Comparison of ENCODE assay signal across 9 cellular contexts in the genomic region with DNA sequence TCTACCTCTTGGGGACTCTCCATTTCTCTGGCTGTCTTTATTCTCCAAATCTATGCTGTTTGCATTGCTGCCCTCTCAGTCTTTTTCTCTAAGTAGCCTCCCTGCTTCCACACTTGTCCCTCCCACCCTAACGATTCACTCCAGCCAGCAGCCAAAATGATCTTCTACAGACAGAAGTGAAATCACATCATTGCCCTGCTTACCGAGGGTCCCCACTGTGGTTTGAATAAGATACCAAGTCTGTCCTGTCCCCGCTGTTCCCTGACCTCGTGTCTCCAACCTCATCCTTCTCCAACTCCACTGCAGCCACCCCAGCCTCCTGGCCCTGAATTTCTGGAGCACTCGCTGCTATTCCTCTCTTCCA. TPM values are rescaled to one million over a fixed set of nuclear protein-coding genes. Genes with fewer than 3 reads are reported as not detected.
DNase-seq lines count a peak whose midpoint lies in the region; ATAC-seq and TF ChIP-seq lines count a peak whose summit lies in the region.
"Had no signal": no experiment of that assay in that cellular context is flagged by ENCODE, and none has a peak within 500 bp of the region (broad histone marks: within the 10 kb centered on the region; RNA-seq: fewer than 3 reads in every experiment).

No MANE protein-coding gene starts in this region.

- no peaks in the 10 kb centered on the region for H3K36me3 ChIP-seq in BLaER1
- H3K36me3 ChIP-seq in neutrophil: no peaks in the 10 kb centered on the region

- no peaks in the 10 kb centered on the region for H3K9me3 ChIP-seq in BLaER1
- no peaks in the 10 kb centered on the region for H3K9me3 ChIP-seq in neutrophil

- H3K4me1 ChIP-seq in BLaER1 (peaks cover 46% of the 10 kb centered on the region), neutrophil (ENCODE audit: control insufficient read depth in 1 of 2, insufficient read depth in 1 of 2, low read depth in 1 of 2, low read length in 1 of 2) (peaks cover 0 to 7% of the 10 kb centered on the region in 2 experiments)

- peak overlapping the region; percentile 49 for H3K4me2 ChIP-seq in BLaER1

- DNase-seq in Jurkat, Clone E6-1 (ENCODE audit: low read depth, low spot score): no peak
- DNase-seq in epithelial cell of esophagus (ENCODE audit: low read depth) (no peak), SKM-1 (lab: John Stamatoyannopoulos, UW; ENCODE audit: unreplicated experiment) (no peak), HuH-7 (ENCODE audit: low spot score) (no peak), anterior cingulate cortex (lab: John Stamatoyannopoulos, UW) (no peak)
- DNase-seq: NCI-H510A treated with DMSO at 0.1 percent for 48 hours had no signal

- TF ChIP-seq CTCF in epithelial cell of esophagus (IDR thresholded peaks at IDR 0.05; ENCODE audit: insufficient read depth, low read depth, low read length, missing control alignments) (no peak), neutrophil (IDR thresholded peaks at IDR 0.05) (no peak)

- H3K9ac ChIP-seq in BLaER1: no peak overlapping the region

- H3K27me3 ChIP-seq in BLaER1 (no peaks in the 10 kb centered on the region), neutrophil (no peaks in the 10 kb centered on the region)

- H3K27ac ChIP-seq in BLaER1: no peak overlapping the region
- H3K27ac ChIP-seq in neutrophil: no peak overlapping the region

- no peak overlapping the region for H3K4me3 ChIP-seq in BLaER1
- H3K4me3 ChIP-seq in Jurkat, Clone E6-1 (ENCODE audit: low read length): peak overlapping the region; percentile 20; the same call in 1 of the 2 replicates
- H3K4me3 ChIP-seq in epithelial cell of esophagus (ENCODE audit: low read length): peak overlapping the region; percentile 32
- H3K4me3 ChIP-seq in neutrophil (ENCODE audit: low read depth in 1 of 2, low read length in 1 of 2): peak overlapping the region; percentile 30 to 46

- no peaks in the 10 kb centered on the region for H4K20me1 ChIP-seq in BLaER1

- ATAC-seq in GM21825 (IDR thresholded peaks at IDR 0.05; ENCODE audit: unreplicated experiment): no peak

RNA-seq across cellular contexts. Expression of gene OCSTAMP, which starts 11.5 kb away (rescaled TPM):
- not detected for polyA plus RNA-seq in Jurkat, Clone E6-1 (2012; ENCODE audit: insufficient read depth, insufficient read length)

RNA-seq across cellular contexts. Expression of gene ZNF334, which starts 48.6 kb away (rescaled TPM):
- not detected for polyA plus RNA-seq in Jurkat, Clone E6-1 (2012; ENCODE audit: insufficient read depth, insufficient read length)
